In genomic region chr2:229071292-229071976, GRCh38 we compare ENCODE assay signal across 25 cellular contexts.
DNase-seq lines count a peak whose midpoint lies in the region; ATAC-seq, FAIRE-seq and TF ChIP-seq lines count a peak whose summit lies in the region.
"Had no signal": no experiment of that assay in that cellular context is flagged by ENCODE, and none has a peak within 500 bp of the region (broad histone marks: within the 10 kb centered on the region; RNA-seq: fewer than 3 reads in every experiment).

No MANE protein-coding gene starts in this region.

- peaks cover 7% of the 10 kb centered on the region for H3K36me3 Mint-ChIP-seq in astrocyte (ENCODE audit: low read depth, unreplicated experiment)
- H3K36me3 Mint-ChIP-seq: CD8-positive, alpha-beta memory T cell had no signal

- peak; percentile 9 for DNase-seq in EH (ENCODE audit: low read depth)
- peak; percentile 44 to 55 for DNase-seq in NCI-H1930 (lab: John Stamatoyannopoulos, UW)
- peak; percentile 12 for DNase-seq in astrocyte (ENCODE audit: low read depth)
- DNase-seq in iris pigment epithelial cell (ENCODE audit: low read depth) = peak; percentile 16
- no peak for DNase-seq in body of pancreas
- DNase-seq in GM12891 (ENCODE audit: insufficient read length, low spot score) = no peak
- no peak for DNase-seq in uterus
- DNase-seq: activated B cell treated with CpG ODN at 0.5 μM for 24 hours; activated CD4-positive, alpha-beta T cell treated with anti-CD3 and anti-CD28 coated beads, Interleukin-2, amount 50 U/mL, for 48 hours; amniotic stem cell; CD8-positive, alpha-beta memory T cell; left cardiac atrium; NCI-H1417 treated with DMSO at 0.1 percent for 48 hours; NCI-H82; nephron progenitor cell; PC-3; stimulated activated naive CD4-positive, alpha-beta T cell; T-helper 2 cell; tibial artery had no signal

- H3K4me1 ChIP-seq in astrocyte (ENCODE audit: insufficient read depth, low read length) = no peaks in the 10 kb centered on the region
- H3K4me1 ChIP-seq in body of pancreas = no peaks in the 10 kb centered on the region
- H3K4me1 ChIP-seq in uterus = no peaks in the 10 kb centered on the region
- H3K4me1 ChIP-seq: SJSA1, tibial artery had no signal

- peaks cover 6% of the 10 kb centered on the region for H3K4me1 Mint-ChIP-seq in astrocyte (ENCODE audit: low read depth, unreplicated experiment)
- H3K4me1 Mint-ChIP-seq: activated B cell treated with CpG ODN at 0.5 μM for 24 hours; CD8-positive, alpha-beta memory T cell; central memory CD8-positive, alpha-beta T cell; nephron progenitor cell had no signal

- no peaks in the 10 kb centered on the region for H3K36me3 ChIP-seq in astrocyte (ENCODE audit: insufficient read depth, low read length)
- H3K36me3 ChIP-seq in body of pancreas (replicated peaks in 1 of 2; ENCODE audit: insufficient read depth in 1 of 2, low read depth in 2 of 2) = no peaks in the 10 kb centered on the region
- H3K36me3 ChIP-seq in uterus = no peaks in the 10 kb centered on the region
- H3K36me3 ChIP-seq: SJSA1, tibial artery had no signal

- H3K4me3 Mint-ChIP-seq in astrocyte (ENCODE audit: unreplicated experiment) = no peak overlapping the region
- H3K4me3 Mint-ChIP-seq: activated B cell treated with CpG ODN at 0.5 μM for 24 hours; CD8-positive, alpha-beta memory T cell; central memory CD8-positive, alpha-beta T cell; nephron progenitor cell had no signal

- H3K27ac ChIP-seq in astrocyte (ENCODE audit: low read depth, low read length) = no peak overlapping the region
- no peak overlapping the region for H3K27ac ChIP-seq in body of pancreas
- H3K27ac ChIP-seq in uterus = no peak overlapping the region
- H3K27ac ChIP-seq: SJSA1, skin epidermis, tibial artery had no signal

- peaks cover 2% of the 10 kb centered on the region for H3K9me3 Mint-ChIP-seq in astrocyte (ENCODE audit: unreplicated experiment)

- FAIRE-seq in astrocyte (lab: Jason Lieb, UNC) = no peak
- no peak for FAIRE-seq in GM12891 (lab: Jason Lieb, UNC)
- FAIRE-seq: H54, HTR-8/SVneo had no signal

- no peak overlapping the region for H3K27ac Mint-ChIP-seq in astrocyte (ENCODE audit: unreplicated experiment)
- H3K27ac Mint-ChIP-seq: activated B cell treated with CpG ODN at 0.5 μM for 24 hours; CD8-positive, alpha-beta memory T cell; nephron progenitor cell had no signal

- TF ChIP-seq POLR2A in body of pancreas (IDR thresholded peaks at IDR 0.05) (no peak), GM12891 (IDR thresholded peaks at IDR 0.05; ENCODE audit: low read depth, low read length) (no peak), uterus (IDR thresholded peaks at IDR 0.05) (no peak)

- H2AFZ ChIP-seq in astrocyte (ENCODE audit: low read depth, low read length) = no peak overlapping the region

- H4K20me1 ChIP-seq in astrocyte (ENCODE audit: insufficient read depth, low read length) = no peaks in the 10 kb centered on the region

- H3K27me3 ChIP-seq in astrocyte (ENCODE audit: insufficient read depth, low read length) (no peaks in the 10 kb centered on the region), body of pancreas (no peaks in the 10 kb centered on the region), uterus (no peaks in the 10 kb centered on the region)
- H3K27me3 ChIP-seq: tibial artery had no signal

- ATAC-seq in body of pancreas (no peak), HG02981 (IDR thresholded peaks at IDR 0.05; ENCODE audit: unreplicated experiment) (no peak)
- ATAC-seq: PC-3 had no signal

- TF ChIP-seq CTCF in astrocyte (IDR thresholded peaks at IDR 0.05; ENCODE audit: insufficient read depth, low read depth, low read length) (no peak), body of pancreas (IDR thresholded peaks at IDR 0.05) (no peak), uterus (IDR thresholded peaks at IDR 0.05) (no peak)

- H3K4me3 ChIP-seq in astrocyte (ENCODE audit: insufficient read depth, low read depth, low read length) = no peak overlapping the region
- H3K4me3 ChIP-seq in body of pancreas = no peak overlapping the region
- no peak overlapping the region for H3K4me3 ChIP-seq in uterus
- H3K4me3 ChIP-seq: SJSA1, skin epidermis, tibial artery had no signal

- WGBS in body of pancreas, 2 donors = 86 to 87% methylated on average over 5 of the region's 5 CpGs

- no peaks in the 10 kb centered on the region for H3K27me3 Mint-ChIP-seq in astrocyte (ENCODE audit: low read depth, unreplicated experiment)
- H3K27me3 Mint-ChIP-seq: activated B cell treated with CpG ODN at 0.5 μM for 24 hours; CD8-positive, alpha-beta memory T cell; central memory CD8-positive, alpha-beta T cell had no signal

- H3K4me2 ChIP-seq in astrocyte (ENCODE audit: low read length) = no peak overlapping the region

- H3K9ac ChIP-seq in astrocyte (ENCODE audit: low read length) = no peak overlapping the region

- no peaks in the 10 kb centered on the region for H3K79me2 ChIP-seq in astrocyte (ENCODE audit: insufficient read depth, low read length)

- H3K9me3 ChIP-seq in astrocyte (ENCODE audit: insufficient read depth, low read depth, low read length) (no peaks in the 10 kb centered on the region), body of pancreas (no peaks in the 10 kb centered on the region), uterus (no peaks in the 10 kb centered on the region)
- H3K9me3 ChIP-seq: tibial artery had no signal

- intact Hi-C loops in body of pancreas (cut with DNase I) (no loop called here), uterus (cut with DNase I; ENCODE audit: low total_unique reads) (no loop called here)

TF ChIP-seq in GM12891, 5 proteins besides CTCF, POLR2A, EP300 and RAD21:
- TF ChIP-seq POLR2AphosphoS5 (IDR thresholded peaks at IDR 0.05; ENCODE audit: low read depth, low read length) (no peak), POU2F2 (IDR thresholded peaks at IDR 0.05; ENCODE audit: low read depth, low read length) (no peak), TAF1 (IDR thresholded peaks at IDR 0.05; ENCODE audit: low read depth, low read length) (no peak), SPI1 (IDR thresholded peaks at IDR 0.05; ENCODE audit: low read depth, low read length) (no peak)
TF ChIP-seq in GM12891: peak in this region for 0.

Comparison
In these comparisons a context has a peak if more than half of its experiments do, and no peak if none do; other contexts are left out.
1. DNase-seq: peak in EH (single experiment), NCI-H1930 (2 of 2), astrocyte (single experiment) and iris pigment epithelial cell (single experiment); none in body of pancreas (0 of 4), GM12891 (single experiment) and uterus (0 of 2).